Comparison of ENCODE assay signal across 8 cellular contexts in the genomic region with DNA sequence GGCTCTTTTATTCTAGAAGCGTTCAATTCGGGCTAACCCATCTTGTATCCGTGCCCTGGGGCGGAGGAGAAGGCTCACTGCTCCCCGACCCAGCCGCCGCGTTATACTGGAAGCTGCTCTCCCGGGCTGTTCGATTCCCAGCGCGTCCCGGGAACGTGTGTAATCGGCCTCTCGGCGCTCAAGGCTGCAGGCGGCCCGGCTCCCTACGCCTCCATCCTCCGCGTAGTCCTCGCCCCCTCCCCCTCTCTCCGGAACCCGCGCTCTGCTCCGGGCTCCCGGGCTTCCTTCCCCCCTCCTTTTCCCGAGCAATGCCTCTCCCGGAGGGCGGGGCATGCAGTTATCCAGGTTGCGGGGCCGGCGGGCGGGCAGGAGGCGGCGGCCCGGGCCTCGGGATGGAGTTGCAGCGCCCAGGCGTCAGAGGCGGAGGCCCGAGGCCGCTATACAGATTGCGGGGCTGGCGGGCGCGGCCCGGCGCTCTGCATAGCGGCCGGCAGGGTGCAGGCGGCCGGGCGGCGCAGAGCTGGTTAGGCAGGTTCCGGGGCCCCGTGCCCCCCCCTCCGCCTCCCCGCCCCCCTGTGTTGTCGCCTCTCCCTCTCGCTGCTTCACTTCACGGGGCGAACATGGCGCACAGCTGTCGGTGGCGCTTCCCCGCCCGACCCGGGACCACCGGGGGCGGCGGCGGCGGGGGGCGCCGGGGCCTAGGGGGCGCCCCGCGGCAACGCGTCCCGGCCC. TPM values are rescaled to one million over a fixed set of nuclear protein-coding genes. Genes with fewer than 3 reads are reported as not detected.
DNase-seq lines count a peak whose midpoint lies in the region; ATAC-seq and TF ChIP-seq lines count a peak whose summit lies in the region.

A gene (plus strand): TSS at position 600 of the 732 bp plus-strand sequence. CDS start 21 bp downstream, at position 621.

- no peaks in the 10 kb centered on the region for H3K27me3 ChIP-seq in adrenal gland
- H3K27me3 ChIP-seq in heart left ventricle: no peaks in the 10 kb centered on the region

- H3K4me1 ChIP-seq in adrenal gland (replicated peaks in 1 of 2): peaks cover 25 to 27% of the 10 kb centered on the region in 2 donors
- H3K4me1 ChIP-seq in heart left ventricle: peaks cover 0 to 57% (median 34%) of the 10 kb centered on the region in 12 donors

- peak; percentile 50 for ATAC-seq in HG02852 (IDR thresholded peaks at IDR 0.05; ENCODE audit: unreplicated experiment)
- peak; percentile 59 to 79 (median 62) for ATAC-seq in T-cell (replicated peaks in 1 of 4)
- peak; percentile 93 to 96 (median 94) for ATAC-seq in heart left ventricle

- no peaks in the 10 kb centered on the region for H3K36me3 ChIP-seq in adrenal gland (replicated peaks in 1 of 2)
- H3K36me3 ChIP-seq in heart left ventricle: peaks cover 0 to 4% (median 0%) of the 10 kb centered on the region in 9 donors

- H3K4me3 Mint-ChIP-seq in T-cell: peak within 1 kb of the TSS; percentile 91 to 95 (median 92)
- H3K4me3 Mint-ChIP-seq in type B pancreatic cell: peak within 1 kb of the TSS; percentile 94

- intact Hi-C loops in adrenal gland (cut with DNase I) (loop anchor here in 1 of 2 donors (5.0 kb wide), 1 partner anchor 34 kb away; a partner anchor contains a TSS), heart left ventricle (cut with DNase I) (loop anchor here in 9 of 10 donors (1.0 to 10.0 kb wide), 6 partner anchors 34 to 51 kb away; a partner anchor contains a TSS), posterior cingulate gyrus (cut with DNase I) (loop anchor here (1.0 to 2.0 kb wide), 2 partner anchors 35 to 77 kb away; a partner anchor contains a TSS)

- POLR2A ChIA-PET in T-cell (lab: Charles Lee): interaction anchor here (0.6 to 1.6 kb wide), 9 partner anchors 8 to 390 kb away, joined by 3 to 11 read pairs (median 5); a partner anchor contains a TSS

- TF ChIP-seq CTCF in GM12865 (IDR thresholded peaks at IDR 0.05; ENCODE audit: insufficient read depth, low read depth, low read length, missing control alignments) (no peak), adrenal gland (IDR thresholded peaks at IDR 0.05) (peak in 4 of 6 experiments; percentile 72 to 100 (median 92)), heart left ventricle (IDR thresholded peaks at IDR 0.05) (peak in 1 of 12 donors; percentile 8), type B pancreatic cell (conservative IDR thresholded peaks at IDR 0.05) (no peak)

- TF ChIP-seq POLR2A in adrenal gland (IDR thresholded peaks at IDR 0.05) (peak; percentile 11 to 54), heart left ventricle (IDR thresholded peaks at IDR 0.05) (peak in 1 of 2 donors; percentile 50)

- H3K36me3 Mint-ChIP-seq in T-cell (peaks cover 3% of the 10 kb centered on the region), type B pancreatic cell (peaks cover 5% of the 10 kb centered on the region)

- H3K27me3 Mint-ChIP-seq in T-cell (no peaks in the 10 kb centered on the region), type B pancreatic cell (peaks cover 8% of the 10 kb centered on the region)

- DNase-seq in GM12865 (ENCODE audit: low read depth) (peak; percentile 98), NCI-H146 (lab: John Stamatoyannopoulos, UW) (peak; percentile 97), T-cell (peak; percentile 78 to 97 (median 89)), adrenal gland (peak; percentile 97 to 100 (median 98)), heart left ventricle (peak; percentile 98 to 99 (median 99)), posterior cingulate gyrus (peak; percentile 93 to 100 (median 97)), type B pancreatic cell (ENCODE audit: extremely low spot score, unreplicated experiment) (peak; percentile 100)

- H3K4me3 ChIP-seq in GM12865 (ENCODE audit: low read depth, low read length) (peak within 1 kb of the TSS; percentile 98), adrenal gland (peak within 1 kb of the TSS; percentile 62 to 89 (median 71)), heart left ventricle (peak within 1 kb of the TSS; percentile 81 to 99 (median 96))

- H3K27ac Mint-ChIP-seq in T-cell: peak within 1 kb of the TSS; percentile 94 to 96
- H3K27ac Mint-ChIP-seq in type B pancreatic cell: peak within 1 kb of the TSS; percentile 94

- peak within 1 kb of the TSS; percentile 70 to 98 (median 83) for H3K27ac ChIP-seq in adrenal gland
- H3K27ac ChIP-seq in heart left ventricle: peak within 1 kb of the TSS; percentile 78 to 96 (median 90)

- H3K9me3 Mint-ChIP-seq in T-cell (no peaks in the 10 kb centered on the region), type B pancreatic cell (no peaks in the 10 kb centered on the region)

- CTCF ChIA-PET in T-cell (lab: Charles Lee): interaction anchor here in 1 of 2 donors (0.5 to 1.4 kb wide), 9 partner anchors 8 to 597 kb away, joined by 3 to 9 read pairs (median 4); no protein-coding TSS in a partner anchor

- peaks cover 35 to 46% (median 36%) of the 10 kb centered on the region in 3 donors for H3K4me1 Mint-ChIP-seq in T-cell
- peaks cover 27% of the 10 kb centered on the region for H3K4me1 Mint-ChIP-seq in type B pancreatic cell (ENCODE audit: unreplicated experiment)

- H3K9me3 ChIP-seq in adrenal gland (replicated peaks in 1 of 3) (no peaks in the 10 kb centered on the region), heart left ventricle (no peaks in the 10 kb centered on the region)

- WGBS in adrenal gland, 4 donors: 0 to 3% (median 1%) methylated on average over 8 to 76 of the region's 83 CpGs
- 0 to 1% (median 1%) methylated on average over 46 to 83 of the region's 83 CpGs for WGBS in heart left ventricle, 4 donors

RNA-seq across cellular contexts. Expression of the gene that starts here (rescaled TPM):
- total RNA-seq in T-cell (100 to 1,000 TPM; 130 to 183 (median 153) TPM), adrenal gland (100 to 1,000 TPM in 1 of 8 donors, 10 to 100 TPM in 7; 36.7 to 107 (median 49.9) TPM), heart left ventricle (100 to 1,000 TPM in 1 of 9 donors, 10 to 100 TPM in 8; 16.5 to 117 (median 41.5) TPM), type B pancreatic cell (ENCODE audit: low replicate concordance) (45.5 and 71.1 TPM in 2 replicates)
- polyA plus RNA-seq in adrenal gland (10 to 100 TPM in 2 of 3 donors, 1 to 10 TPM in 1; 9.5 to 19.9 (median 18.4) TPM), heart left ventricle (10 to 100 TPM in 1 of 2 donors, 1 to 10 TPM in 1; 9.9 to 17.6 TPM)

Comparison
In these comparisons a context has a peak if more than half of its experiments do, and no peak if none do; other contexts are left out.
1. Peak in every context shown above with its lines: DNase-seq, ATAC-seq, H3K4me3 ChIP-seq and H3K27ac ChIP-seq.
2. CTCF ChIP-seq: peak in adrenal gland (4 of 6); none in GM12865 (single experiment) and type B pancreatic cell (single experiment).